Comparison of ENCODE assay signal across 8 cellular contexts in the genomic region with DNA sequence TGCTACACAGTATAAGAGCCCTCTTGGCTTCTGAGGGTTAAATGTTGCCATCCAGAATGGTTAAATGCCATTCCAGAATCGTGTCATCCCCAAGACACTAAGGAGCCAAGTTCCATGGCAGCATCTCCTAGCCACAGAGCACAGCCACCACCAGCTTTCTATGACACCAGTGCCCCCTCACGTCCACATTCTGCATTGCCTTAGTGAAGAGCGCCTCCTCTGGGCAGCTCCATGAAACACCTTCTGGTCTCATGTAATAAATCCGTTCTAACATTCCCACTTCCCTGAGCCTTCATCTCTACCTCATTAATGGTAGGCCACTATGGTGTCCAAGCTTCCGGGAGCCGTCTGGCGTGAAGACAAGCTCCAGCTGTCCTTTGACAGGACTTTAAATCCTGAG. TPM values are rescaled to one million over a fixed set of nuclear protein-coding genes. Genes with fewer than 3 reads are reported as not detected.
DNase-seq lines count a peak whose midpoint lies in the region; ATAC-seq and TF ChIP-seq lines count a peak whose summit lies in the region.

No MANE protein-coding gene starts in this region.

- H3K36me3 Mint-ChIP-seq in activated T-helper 2 cell treated with anti-CD3 and anti-CD28 coated beads, Interferon-gamma antibody, Interleukin-2, Interleukin-4, amounts not matched to agents 10 μg/mL and 5 μg/mL and 100 μg/mL, durations not matched to agents 14 hours and 24 hours and 36 hours (ENCODE audit: low read depth) = no peaks in the 10 kb centered on the region
- H3K36me3 Mint-ChIP-seq in stimulated activated memory B cell treated with anti-CD40 and anti-IgM and Interleukin-4, amounts not matched to agents 10 μg/mL and 1 μg/mL and 100 μg/mL, for 72 hours = no peaks in the 10 kb centered on the region

- H3K4me1 ChIP-seq in gastrocnemius medialis = no peaks in the 10 kb centered on the region

- in situ Hi-C loops in GM13977 (cut with MboI; ENCODE audit: low pct_unique_long_range_greater_than_20kb, low sequenced_read_pairs, unreplicated experiment) = no loop called here
- in situ Hi-C loops in gastrocnemius medialis (cut with MboI; ENCODE audit: low sequenced_read_pairs in 4 of 4) = loop anchor here in 1 of 4 donors (25.0 kb wide), 1 partner anchor 819 kb away; a partner anchor contains a TSS

- peaks cover 0 to 5% of the 10 kb centered on the region in 2 donors for H3K36me3 ChIP-seq in gastrocnemius medialis

- TF ChIP-seq CTCF in GM13977 (IDR thresholded peaks at IDR 0.05; ENCODE audit: extremely low read depth, insufficient read depth, missing control alignments) = peak; percentile 86
- peak; percentile 28 to 59 (median 43) for TF ChIP-seq CTCF in gastrocnemius medialis (IDR thresholded peaks at IDR 0.05 in 4 of 5, conservative IDR thresholded peaks at IDR 0.05 in 1 of 5)

- H3K27me3 Mint-ChIP-seq in activated T-helper 2 cell treated with anti-CD3 and anti-CD28 coated beads, Interferon-gamma antibody, Interleukin-2, Interleukin-4, amounts not matched to agents 10 μg/mL and 5 μg/mL and 100 μg/mL, durations not matched to agents 14 hours and 24 hours and 36 hours (ENCODE audit: low read depth) = no peaks in the 10 kb centered on the region
- no peaks in the 10 kb centered on the region for H3K27me3 Mint-ChIP-seq in stimulated activated memory B cell treated with anti-CD40 and anti-IgM and Interleukin-4, amounts not matched to agents 10 μg/mL and 1 μg/mL and 100 μg/mL, for 72 hours

- no peak overlapping the region for H3K4me3 ChIP-seq in gastrocnemius medialis

- H3K4me3 Mint-ChIP-seq in activated T-helper 2 cell treated with anti-CD3 and anti-CD28 coated beads, Interferon-gamma antibody, Interleukin-2, Interleukin-4, amounts not matched to agents 10 μg/mL and 5 μg/mL and 100 μg/mL, durations not matched to agents 14 hours and 24 hours and 36 hours (ENCODE audit: low read depth) = no peak overlapping the region
- no peak overlapping the region for H3K4me3 Mint-ChIP-seq in stimulated activated memory B cell treated with anti-CD40 and anti-IgM and Interleukin-4, amounts not matched to agents 10 μg/mL and 1 μg/mL and 100 μg/mL, for 72 hours

- intact Hi-C loops in activated T-helper 2 cell treated with anti-CD3 and anti-CD28 coated beads, Interferon-gamma antibody, Interleukin-2, Interleukin-4, amounts not matched to agents 10 μg/mL and 5 μg/mL and 100 μg/mL, durations not matched to agents 14 hours and 24 hours and 36 hours (cut with micrococcal nuclease) = no loop called here
- intact Hi-C loops in head of caudate nucleus (cut with DNase I) = no loop called here
- intact Hi-C loops in gastrocnemius medialis (cut with DNase I; ENCODE audit: low total_unique reads) = loop anchor here (5.0 kb wide), 1 partner anchor 129 kb away; no protein-coding TSS in a partner anchor
- intact Hi-C loops in sciatic nerve (cut with DNase I) = no loop called here

- H3K9me3 ChIP-seq in gastrocnemius medialis = no peaks in the 10 kb centered on the region

- no peaks in the 10 kb centered on the region for H3K9me3 Mint-ChIP-seq in activated T-helper 2 cell treated with anti-CD3 and anti-CD28 coated beads, Interferon-gamma antibody, Interleukin-2, Interleukin-4, amounts not matched to agents 10 μg/mL and 5 μg/mL and 100 μg/mL, durations not matched to agents 14 hours and 24 hours and 36 hours
- H3K9me3 Mint-ChIP-seq in stimulated activated memory B cell treated with anti-CD40 and anti-IgM and Interleukin-4, amounts not matched to agents 10 μg/mL and 1 μg/mL and 100 μg/mL, for 72 hours = no peaks in the 10 kb centered on the region

- H3K4me1 Mint-ChIP-seq in activated T-helper 2 cell treated with anti-CD3 and anti-CD28 coated beads, Interferon-gamma antibody, Interleukin-2, Interleukin-4, amounts not matched to agents 10 μg/mL and 5 μg/mL and 100 μg/mL, durations not matched to agents 14 hours and 24 hours and 36 hours (ENCODE audit: low read depth) = peaks cover 3% of the 10 kb centered on the region
- no peaks in the 10 kb centered on the region for H3K4me1 Mint-ChIP-seq in stimulated activated memory B cell treated with anti-CD40 and anti-IgM and Interleukin-4, amounts not matched to agents 10 μg/mL and 1 μg/mL and 100 μg/mL, for 72 hours

- ATAC-seq in gastrocnemius medialis (peak; percentile 47 to 74), sciatic nerve (no peak)
- ATAC-seq in stimulated activated memory B cell treated with anti-CD40 and anti-IgM and Interleukin-4, amounts not matched to agents 10 μg/mL and 1 μg/mL and 100 μg/mL, for 72 hours = no peak

- H3K27ac ChIP-seq in gastrocnemius medialis = no peak overlapping the region

- peak; percentile 69 for DNase-seq in AG08395 (ENCODE audit: low spot score)
- DNase-seq in GM13977 (ENCODE audit: low spot score) = peak; percentile 50
- DNase-seq in NCI-H460 (ENCODE audit: extremely low read depth, low read depth) = peak; percentile 33
- DNase-seq in activated T-helper 2 cell treated with anti-CD3 and anti-CD28 coated beads, Interferon-gamma antibody, Interleukin-2, Interleukin-4, amounts not matched to agents 10 μg/mL and 5 μg/mL and 100 μg/mL, durations not matched to agents 14 hours and 24 hours and 36 hours (ENCODE audit: low spot score) = peak; percentile 18
- DNase-seq in head of caudate nucleus = peak in 37 of 42 donors; percentile 10 to 77 (median 35)
- no peak for DNase-seq in gastrocnemius medialis
- DNase-seq in sciatic nerve (ENCODE audit: low spot score) = no peak

- H3K27me3 ChIP-seq in gastrocnemius medialis = no peaks in the 10 kb centered on the region

- TF ChIP-seq POLR2A in gastrocnemius medialis (IDR thresholded peaks at IDR 0.05) = no peak

- no peak overlapping the region for H3K27ac Mint-ChIP-seq in activated T-helper 2 cell treated with anti-CD3 and anti-CD28 coated beads, Interferon-gamma antibody, Interleukin-2, Interleukin-4, amounts not matched to agents 10 μg/mL and 5 μg/mL and 100 μg/mL, durations not matched to agents 14 hours and 24 hours and 36 hours
- no peak overlapping the region for H3K27ac Mint-ChIP-seq in stimulated activated memory B cell treated with anti-CD40 and anti-IgM and Interleukin-4, amounts not matched to agents 10 μg/mL and 1 μg/mL and 100 μg/mL, for 72 hours

RNA-seq across cellular contexts. Expression of a gene that starts 12.4 kb away (rescaled TPM):
- total RNA-seq in NCI-H460 (2014; rRNA removed; shearing (Covaris generic)) = not detected in 2 replicates
- polyA plus RNA-seq in NCI-H460 (2014; cell fraction: nucleus; rRNA removed) = not detected in 2 replicates
- 0.39 and 0.51 TPM in 2 replicates for total RNA-seq in activated T-helper 2 cell treated with anti-CD3 and anti-CD28 coated beads, Interferon-gamma antibody, Interleukin-2, Interleukin-4, amounts not matched to agents 10 μg/mL and 5 μg/mL and 100 μg/mL, durations not matched to agents 14 hours and 24 hours and 36 hours
- total RNA-seq in gastrocnemius medialis (not detected), sciatic nerve (not detected)

RNA-seq across cellular contexts. Expression of a gene that starts 30.4 kb away (rescaled TPM):
- 1,531 and 1,574 TPM in 2 replicates for total RNA-seq in NCI-H460 (2014; rRNA removed; shearing (Covaris generic))
- polyA plus RNA-seq in NCI-H460 (2014; cell fraction: nucleus; rRNA removed) = 447 and 627 TPM in 2 replicates
- total RNA-seq in activated T-helper 2 cell treated with anti-CD3 and anti-CD28 coated beads, Interferon-gamma antibody, Interleukin-2, Interleukin-4, amounts not matched to agents 10 μg/mL and 5 μg/mL and 100 μg/mL, durations not matched to agents 14 hours and 24 hours and 36 hours = 603 and 609 TPM in 2 replicates
- total RNA-seq in gastrocnemius medialis (100 to 1,000 TPM; 141 to 306 (median 275) TPM), sciatic nerve (542 TPM)

RNA-seq across cellular contexts. Expression of a gene that starts 44.9 kb away (rescaled TPM):
- 389 and 564 TPM in 2 replicates for total RNA-seq in NCI-H460 (2014; rRNA removed; shearing (Covaris generic))
- polyA plus RNA-seq in NCI-H460 (2014; cell fraction: nucleus; rRNA removed) = 1,084 and 1,442 TPM in 2 replicates
- total RNA-seq in activated T-helper 2 cell treated with anti-CD3 and anti-CD28 coated beads, Interferon-gamma antibody, Interleukin-2, Interleukin-4, amounts not matched to agents 10 μg/mL and 5 μg/mL and 100 μg/mL, durations not matched to agents 14 hours and 24 hours and 36 hours = 1,015 and 1,039 TPM in 2 replicates
- 100 to 1,000 TPM in 3 of 4 donors, 10 to 100 TPM in 1; 72.4 to 209 (median 157) TPM for total RNA-seq in gastrocnemius medialis
- 673 TPM for total RNA-seq in sciatic nerve

Comparison
In these comparisons a context has a peak if more than half of its experiments do, and no peak if none do; other contexts are left out.
1. DNase-seq: peak in AG08395 (single experiment), GM13977 (single experiment), NCI-H460 (single experiment), activated T-helper 2 cell treated with anti-CD3 and anti-CD28 coated beads, Interferon-gamma antibody, Interleukin-2, Interleukin-4, amounts not matched to agents 10 μg/mL and 5 μg/mL and 100 μg/mL, durations not matched to agents 14 hours and 24 hours and 36 hours (single experiment) and head of caudate nucleus (37 of 42); none in gastrocnemius medialis (0 of 2) and sciatic nerve (single experiment).
2. ATAC-seq: peak in gastrocnemius medialis (2 of 2); none in stimulated activated memory B cell treated with anti-CD40 and anti-IgM and Interleukin-4, amounts not matched to agents 10 μg/mL and 1 μg/mL and 100 μg/mL, for 72 hours (single experiment) and sciatic nerve (single experiment).